10 cellular contexts compared by ENCODE assay signal in genomic region chr15:99239545-99240198, GRCh38. TPM values are rescaled to one million over a fixed set of nuclear protein-coding genes. Genes with fewer than 3 reads are reported as not detected.
DNase-seq lines count a peak whose midpoint lies in the region; ATAC-seq and TF ChIP-seq lines count a peak whose summit lies in the region.
"Had no signal": no experiment of that assay in that cellular context is flagged by ENCODE, and none has a peak within 500 bp of the region (broad histone marks: within the 10 kb centered on the region; RNA-seq: fewer than 3 reads in every experiment).

No MANE protein-coding gene starts in this region.

- no peak overlapping the region for H3K9ac ChIP-seq in IMR-90 (ENCODE audit: low read depth, low read length)
- H3K9ac ChIP-seq: neural progenitor cell had no signal

- BruUV-seq in IMR-90 (replicated peaks; lab: Mats Ljungman, UMichigan): no TSS peak

- CTCF ChIA-PET in IMR-90 (lab: Yijun Ruan, JAX): no interaction called here
- CTCF ChIA-PET in activated CD4-positive, alpha-beta memory T cell treated with anti-CD3 and anti-CD28 coated beads for 36 hours (lab: Charles Lee): no interaction called here

- no peak overlapping the region for H4K8ac ChIP-seq in IMR-90 (ENCODE audit: low read depth in 2 of 2, low read length in 2 of 2)

- no peaks in the 10 kb centered on the region for H3K9me3 Mint-ChIP-seq in T-helper 2 cell treated with Interferon-gamma antibody and Interleukin-4, amounts not matched to agents 5 μg/mL and 100 μg/mL, for 36 hours
- no peaks in the 10 kb centered on the region for H3K9me3 Mint-ChIP-seq in activated CD4-positive, alpha-beta memory T cell treated with anti-CD3 and anti-CD28 coated beads for 36 hours
- H3K9me3 Mint-ChIP-seq: neural progenitor cell had no signal

- H3K23ac ChIP-seq in IMR-90 (ENCODE audit: low read depth, low read length): no peak overlapping the region

- dilution Hi-C loops in IMR-90 (cut with HindIII; ENCODE audit: low sequenced_read_pairs, unreplicated experiment): no loop called here

- peaks cover 1% of the 10 kb centered on the region for H3K27me3 Mint-ChIP-seq in T-helper 2 cell treated with Interferon-gamma antibody and Interleukin-4, amounts not matched to agents 5 μg/mL and 100 μg/mL, for 36 hours (ENCODE audit: low read depth)
- peaks cover 11% of the 10 kb centered on the region for H3K27me3 Mint-ChIP-seq in activated CD4-positive, alpha-beta memory T cell treated with anti-CD3 and anti-CD28 coated beads for 36 hours

- no peak overlapping the region for H4K5ac ChIP-seq in IMR-90 (ENCODE audit: low read depth, low read length)

- DNase-seq in T-helper 2 cell treated with Interferon-gamma antibody and Interleukin-4, amounts not matched to agents 5 μg/mL and 100 μg/mL, for 36 hours (ENCODE audit: low spot score): peak; percentile 23
- DNase-seq in T-helper 2 cell (no peak), IMR-90 (peak; percentile 59), osteoblast (ENCODE audit: insufficient read length, low spot score, missing footprints) (no peak), BE2C (no peak), SHP77 treated with DMSO at 0.1 percent for 48 hours (lab: John Stamatoyannopoulos, UW) (no peak)
- DNase-seq in activated CD4-positive, alpha-beta memory T cell treated with anti-CD3 and anti-CD28 coated beads for 36 hours: no peak
- DNase-seq: 8988T had no signal

- no peak overlapping the region for H2AK5ac ChIP-seq in IMR-90 (ENCODE audit: low read depth, low read length)

- intact Hi-C loops in IMR-90 (cut with micrococcal nuclease): no loop called here
- intact Hi-C loops in activated CD4-positive, alpha-beta memory T cell treated with anti-CD3 and anti-CD28 coated beads for 36 hours (cut with micrococcal nuclease): no loop called here

- H3K56ac ChIP-seq in IMR-90 (ENCODE audit: extremely low read depth, insufficient read depth, low read length): no peak overlapping the region

- no peak overlapping the region for H2AFZ ChIP-seq in IMR-90 (replicated peaks; ENCODE audit: low read length, poor library complexity)
- no peak overlapping the region for H2AFZ ChIP-seq in osteoblast (ENCODE audit: low read length)
- H2AFZ ChIP-seq: neural progenitor cell had no signal

- no peak for TF ChIP-seq RAD21 in IMR-90 (IDR thresholded peaks at IDR 0.05; ENCODE audit: low read length)

- H2BK5ac ChIP-seq in IMR-90 (ENCODE audit: low read depth, low read length, poor library complexity, severe bottlenecking): no peak overlapping the region

- peaks cover 12% of the 10 kb centered on the region; the same call in 1 of the 2 replicates for H3K36me3 ChIP-seq in IMR-90 (ENCODE audit: control insufficient read depth, insufficient read depth, low read length)
- peaks cover 11% of the 10 kb centered on the region for H3K36me3 ChIP-seq in osteoblast (ENCODE audit: insufficient read depth, low read length)
- no peaks in the 10 kb centered on the region for H3K36me3 ChIP-seq in BE2C
- H3K36me3 ChIP-seq: neural progenitor cell had no signal

- H3K4me2 ChIP-seq in IMR-90 (ENCODE audit: low read depth, low read length): no peak overlapping the region
- no peak overlapping the region for H3K4me2 ChIP-seq in osteoblast (ENCODE audit: insufficient read depth, low read length)
- H3K4me2 ChIP-seq: neural progenitor cell had no signal

- H2BK15ac ChIP-seq in IMR-90 (ENCODE audit: low read depth, low read length): no peak overlapping the region

- H3K18ac ChIP-seq in IMR-90 (ENCODE audit: low read depth, low read length): no peak overlapping the region

- no CpG with 5 or more reads among the region's 1 CpG for WGBS in IMR-90 (ENCODE audit: extremely low coverage in 2 of 2, insufficient read length in 1 of 2), 2 experiments

- no peaks in the 10 kb centered on the region for H4K20me1 ChIP-seq in IMR-90 (ENCODE audit: insufficient read depth, low read length)
- peaks cover 2% of the 10 kb centered on the region for H4K20me1 ChIP-seq in osteoblast (ENCODE audit: insufficient read depth, low read length)

- no peaks in the 10 kb centered on the region for H3K9me3 ChIP-seq in IMR-90 (ENCODE audit: control insufficient read depth, insufficient read depth, low read length)
- no peaks in the 10 kb centered on the region for H3K9me3 ChIP-seq in osteoblast (ENCODE audit: low read depth, low read length)
- H3K9me3 ChIP-seq in BE2C: no peaks in the 10 kb centered on the region

- no peak for TF ChIP-seq POLR2A in IMR-90 (IDR thresholded peaks at IDR 0.05; ENCODE audit: low read depth, low read length)

- POLR2A ChIA-PET in IMR-90 (lab: Charles Lee; ENCODE audit: unreplicated experiment): no interaction called here
- POLR2A ChIA-PET in activated CD4-positive, alpha-beta memory T cell treated with anti-CD3 and anti-CD28 coated beads for 36 hours (lab: Charles Lee): no interaction called here

- H3K14ac ChIP-seq in IMR-90 (replicated peaks; ENCODE audit: low read depth, low read length): no peak overlapping the region

- H3K4me3 ChIP-seq in IMR-90 (ENCODE audit: insufficient read depth, low read depth, low read length): no peak overlapping the region
- H3K4me3 ChIP-seq in osteoblast (ENCODE audit: insufficient read depth, low read length): no peak overlapping the region
- H3K4me3 ChIP-seq in BE2C (ENCODE audit: low read depth, low read length): no peak overlapping the region
- H3K4me3 ChIP-seq: neural progenitor cell had no signal

- H3K4me3 Mint-ChIP-seq in T-helper 2 cell treated with Interferon-gamma antibody and Interleukin-4, amounts not matched to agents 5 μg/mL and 100 μg/mL, for 36 hours: no peak overlapping the region
- no peak overlapping the region for H3K4me3 Mint-ChIP-seq in activated CD4-positive, alpha-beta memory T cell treated with anti-CD3 and anti-CD28 coated beads for 36 hours
- H3K4me3 Mint-ChIP-seq: neural progenitor cell had no signal

- H2BK120ac ChIP-seq in IMR-90 (ENCODE audit: low read depth, low read length): no peak overlapping the region

- no peaks in the 10 kb centered on the region; the same call in 1 of the 2 replicates for H3K9me1 ChIP-seq in IMR-90 (ENCODE audit: insufficient read depth, low read length)

- H3K27ac ChIP-seq in IMR-90 (ENCODE audit: insufficient read depth, low read length) (no peak overlapping the region), osteoblast (ENCODE audit: low read depth, low read length) (peak overlapping the region; percentile 51)
- H3K27ac ChIP-seq: neural progenitor cell had no signal

- H2AK9ac ChIP-seq in IMR-90 (replicated peaks; ENCODE audit: low read depth, low read length, poor library complexity): no peak overlapping the region

- peaks cover 32% of the 10 kb centered on the region for H3K79me2 ChIP-seq in osteoblast (ENCODE audit: insufficient read depth, low read length)

- H3K36me3 Mint-ChIP-seq in T-helper 2 cell treated with Interferon-gamma antibody and Interleukin-4, amounts not matched to agents 5 μg/mL and 100 μg/mL, for 36 hours (ENCODE audit: low read depth): no peaks in the 10 kb centered on the region
- H3K36me3 Mint-ChIP-seq in activated CD4-positive, alpha-beta memory T cell treated with anti-CD3 and anti-CD28 coated beads for 36 hours: peaks cover 2% of the 10 kb centered on the region

- H3K4me1 Mint-ChIP-seq in T-helper 2 cell treated with Interferon-gamma antibody and Interleukin-4, amounts not matched to agents 5 μg/mL and 100 μg/mL, for 36 hours (ENCODE audit: low read depth): peaks cover 9% of the 10 kb centered on the region
- peaks cover 4% of the 10 kb centered on the region for H3K4me1 Mint-ChIP-seq in activated CD4-positive, alpha-beta memory T cell treated with anti-CD3 and anti-CD28 coated beads for 36 hours (ENCODE audit: low read depth)
- H3K4me1 Mint-ChIP-seq: neural progenitor cell had no signal

- peaks cover 17 to 26% of the 10 kb centered on the region in 2 experiments for H3K79me1 ChIP-seq in IMR-90 (ENCODE audit: low read depth in 1 of 2, low read length in 2 of 2)

- in situ Hi-C loops in IMR-90 (cut with MboI; ENCODE audit: low sequenced_read_pairs): no loop called here

- H3K27ac Mint-ChIP-seq in T-helper 2 cell treated with Interferon-gamma antibody and Interleukin-4, amounts not matched to agents 5 μg/mL and 100 μg/mL, for 36 hours: no peak overlapping the region
- H3K27ac Mint-ChIP-seq in activated CD4-positive, alpha-beta memory T cell treated with anti-CD3 and anti-CD28 coated beads for 36 hours: no peak overlapping the region
- H3K27ac Mint-ChIP-seq: neural progenitor cell had no signal

- H3K4me1 ChIP-seq in IMR-90 (ENCODE audit: control insufficient read depth, insufficient read depth, low read length) (no peaks in the 10 kb centered on the region), osteoblast (ENCODE audit: insufficient read depth, low read length) (peaks cover 6% of the 10 kb centered on the region), BE2C (no peaks in the 10 kb centered on the region)
- H3K4me1 ChIP-seq: neural progenitor cell had no signal

- H3K27me3 ChIP-seq in IMR-90 (ENCODE audit: control insufficient read depth, insufficient read depth, low read length) (no peaks in the 10 kb centered on the region), osteoblast (ENCODE audit: insufficient read depth, low read length) (no peaks in the 10 kb centered on the region), BE2C (no peaks in the 10 kb centered on the region)
- H3K27me3 ChIP-seq: neural progenitor cell had no signal

- H4K91ac ChIP-seq in IMR-90 (ENCODE audit: insufficient read depth, low read depth, low read length): no peak overlapping the region

- H2BK20ac ChIP-seq in IMR-90 (ENCODE audit: low read depth, low read length): no peak overlapping the region

- H3K4ac ChIP-seq in IMR-90 (ENCODE audit: low read depth, low read length): no peak overlapping the region

- TF ChIP-seq CTCF in IMR-90 (conservative IDR thresholded peaks at IDR 0.05; ENCODE audit: low read depth, low read length) (no peak), osteoblast (IDR thresholded peaks at IDR 0.05; ENCODE audit: extremely low read depth, low read depth, low read length) (no peak), BE2C (IDR thresholded peaks at IDR 0.05; ENCODE audit: low read depth, low read length) (no peak)

- ATAC-seq in HG02678 (IDR thresholded peaks at IDR 0.05; ENCODE audit: unreplicated experiment) (peak; percentile 91), IMR-90 (ENCODE audit: low read depth) (no peak)

RNA-seq across cellular contexts. Expression of gene TTC23, which starts 9.7 kb away (rescaled TPM):
- total RNA-seq in IMR-90 (2012; rRNA removed) (28.3 and 29.8 TPM in 2 replicates), osteoblast (21.7 and 27.4 TPM in 2 replicates)
- 5.2 and 7.8 TPM in 2 replicates for polyA plus RNA-seq in IMR-90 (2012; rRNA removed)
- 2.1 and 3.0 TPM in 2 replicates for polyA plus RNA-seq in IMR-90 (2012; cell fraction: cytosol; rRNA removed)
- polyA plus RNA-seq in IMR-90 (2012; cell fraction: nucleus; rRNA removed; ENCODE audit: low replicate concordance): 6.6 and 9.5 TPM in 2 replicates
- 1 to 10 TPM; 2.8 to 4.1 TPM for total RNA-seq in activated CD4-positive, alpha-beta memory T cell treated with anti-CD3 and anti-CD28 coated beads for 36 hours
- polyA plus RNA-seq in BE2C (2012; ENCODE audit: insufficient read depth, insufficient read length, low read depth): 14.5 TPM

RNA-seq across cellular contexts. Expression of gene LRRC28, which starts 11.6 kb away (rescaled TPM):
- total RNA-seq in IMR-90 (2012; rRNA removed) (17.5 and 21.1 TPM in 2 replicates), osteoblast (32.6 and 32.7 TPM in 2 replicates)
- 10.3 and 12.7 TPM in 2 replicates for polyA plus RNA-seq in IMR-90 (2012; rRNA removed)
- polyA plus RNA-seq in IMR-90 (2012; cell fraction: cytosol; rRNA removed): 5.9 and 6.3 TPM in 2 replicates
- polyA plus RNA-seq in IMR-90 (2012; cell fraction: nucleus; rRNA removed; ENCODE audit: low replicate concordance): 1.9 and 12.6 TPM in 2 replicates
- 10 to 100 TPM; 21.5 to 22.6 TPM for total RNA-seq in activated CD4-positive, alpha-beta memory T cell treated with anti-CD3 and anti-CD28 coated beads for 36 hours
- 13.2 TPM for polyA plus RNA-seq in BE2C (2012; ENCODE audit: insufficient read depth, insufficient read length, low read depth)

Comparison
In these comparisons a context has a peak if more than half of its experiments do, and no peak if none do; other contexts are left out.
1. DNase-seq: peak in T-helper 2 cell treated with Interferon-gamma antibody and Interleukin-4, amounts not matched to agents 5 μg/mL and 100 μg/mL, for 36 hours (single experiment) and IMR-90 (single experiment); none in T-helper 2 cell (0 of 5), osteoblast (single experiment), activated CD4-positive, alpha-beta memory T cell treated with anti-CD3 and anti-CD28 coated beads for 36 hours (single experiment), BE2C (single experiment) and SHP77 treated with DMSO at 0.1 percent for 48 hours (single experiment).